1 cellular context compared by ENCODE assay signal in genomic region chr10:110304394-110304779, GRCh38.
TF ChIP-seq lines count a peak whose summit lies in the region.

No MANE protein-coding gene starts in this region.

TF ChIP-seq in GM23338, 12 proteins besides CTCF, POLR2A, EP300 and RAD21:
- TF ChIP-seq ZNF462 (CRISPR knock-in tag; IDR thresholded peaks at IDR 0.05) = no peak
